Comparison of ENCODE assay signal across 9 cellular contexts in the genomic region with DNA sequence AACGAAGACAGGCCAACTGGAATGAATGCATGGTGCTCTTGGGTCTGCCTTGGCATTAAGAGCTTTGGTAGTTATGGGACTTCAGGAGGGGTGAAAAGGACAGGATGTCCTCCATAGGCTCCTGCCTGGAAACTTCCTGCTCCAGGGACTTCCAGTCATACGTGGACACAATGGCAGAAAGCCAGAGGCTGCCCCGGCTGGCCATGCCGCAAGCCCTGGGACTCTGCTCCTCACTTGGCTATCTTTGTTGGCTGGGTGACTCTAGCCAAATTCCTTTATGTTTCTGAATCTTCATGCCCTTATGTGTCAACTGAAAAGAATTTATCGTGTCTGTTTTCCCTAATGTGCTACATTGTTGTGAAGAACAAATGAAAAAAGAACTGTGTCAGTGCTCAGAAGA.
DNase-seq lines count a peak whose midpoint lies in the region; ATAC-seq and TF ChIP-seq lines count a peak whose summit lies in the region.
"Had no signal": no experiment of that assay in that cellular context is flagged by ENCODE, and none has a peak within 500 bp of the region (broad histone marks: within the 10 kb centered on the region; RNA-seq: fewer than 3 reads in every experiment).

No MANE protein-coding gene starts in this region.

- H4K20me1 ChIP-seq in IMR-90 (ENCODE audit: insufficient read depth, low read length) (peaks cover 12% of the 10 kb centered on the region; the same call in 1 of the 2 replicates), H9 (ENCODE audit: control insufficient read depth, insufficient read depth, insufficient read length) (no peaks in the 10 kb centered on the region)

- in situ Hi-C loops in IMR-90 (cut with MboI; ENCODE audit: low sequenced_read_pairs): no loop called here

- POLR2A ChIA-PET in IMR-90 (lab: Charles Lee; ENCODE audit: unreplicated experiment): no interaction called here

- no peaks in the 10 kb centered on the region; the same call in 1 of the 2 replicates for H3K27me3 Mint-ChIP-seq in H9 (ENCODE audit: low read depth)
- H3K27me3 Mint-ChIP-seq: progenitor cell of endocrine pancreas had no signal

- 0% methylated on average over 1 of the region's 5 CpGs; no CpG with 5 or more reads in 1 of the 2 experiments for WGBS in IMR-90 (ENCODE audit: extremely low coverage in 2 of 2, insufficient read length in 1 of 2), 2 experiments
- no CpG with 5 or more reads among the region's 5 CpGs for WGBS in H9 (ENCODE audit: extremely low coverage, insufficient read length, low lambda C conversion rate)

- dilution Hi-C loops in IMR-90 (cut with HindIII; ENCODE audit: low sequenced_read_pairs, unreplicated experiment): no loop called here

- H3K4me1 Mint-ChIP-seq in H9: peaks cover 20 to 35% of the 10 kb centered on the region in 2 experiments

- H3K4me3 ChIP-seq in IMR-90 (ENCODE audit: insufficient read depth, low read depth, low read length) (no peak overlapping the region), left lung (no peak overlapping the region)

- H3K4me2 ChIP-seq in IMR-90 (ENCODE audit: low read depth, low read length) (no peak overlapping the region; the same call in 1 of the 2 replicates), H9 (ENCODE audit: insufficient read depth, insufficient read length, low read length) (no peak overlapping the region)

- H3K4ac ChIP-seq in IMR-90 (ENCODE audit: low read depth, low read length): peak overlapping the region; percentile 12; the same call in 1 of the 2 replicates
- H3K4ac ChIP-seq in H9 (ENCODE audit: low read depth, low read length): no peak overlapping the region

- no peak for TF ChIP-seq CTCF in IMR-90 (conservative IDR thresholded peaks at IDR 0.05; ENCODE audit: low read depth, low read length)
- TF ChIP-seq CTCF in left lung (IDR thresholded peaks at IDR 0.05): no peak
- no peak for TF ChIP-seq CTCF in H9 (conservative IDR thresholded peaks at IDR 0.05)

- H3K36me3 ChIP-seq in IMR-90 (ENCODE audit: control insufficient read depth, insufficient read depth, low read length) (no peaks in the 10 kb centered on the region), left lung (no peaks in the 10 kb centered on the region)

- H3K56ac ChIP-seq in IMR-90 (ENCODE audit: extremely low read depth, insufficient read depth, low read length): no peak overlapping the region
- no peak overlapping the region for H3K56ac ChIP-seq in H9 (ENCODE audit: insufficient read length, low read depth, low read length)

- intact Hi-C loops in IMR-90 (cut with micrococcal nuclease) (no loop called here), left lung (cut with DNase I) (no loop called here)

- no peak overlapping the region for H2BK20ac ChIP-seq in IMR-90 (ENCODE audit: low read depth, low read length)
- no peak overlapping the region for H2BK20ac ChIP-seq in H9 (ENCODE audit: low read depth, low read length, poor library complexity, severe bottlenecking)

- H3K27me3 ChIP-seq in IMR-90 (ENCODE audit: control insufficient read depth, insufficient read depth, low read length) (no peaks in the 10 kb centered on the region), left lung (no peaks in the 10 kb centered on the region), H9 (ENCODE audit: insufficient read depth, low read length) (no peaks in the 10 kb centered on the region)

- H2BK15ac ChIP-seq in IMR-90 (ENCODE audit: low read depth, low read length): peak overlapping the region; percentile 46; the same call in 1 of the 3 replicates
- no peak overlapping the region for H2BK15ac ChIP-seq in H9 (ENCODE audit: low read depth, low read length)

- H3K4me1 ChIP-seq in IMR-90 (ENCODE audit: control insufficient read depth, insufficient read depth, low read length) (peaks cover 14% of the 10 kb centered on the region), left lung (peaks cover 13 to 43% of the 10 kb centered on the region in 2 donors), H9 (ENCODE audit: insufficient read depth, low read length) (0 out of 2 replicates have a peak, but pooled peaks cover 4% of the 10 kb centered on the region)

- H3K9me3 ChIP-seq in IMR-90 (ENCODE audit: control insufficient read depth, insufficient read depth, low read length) (no peaks in the 10 kb centered on the region), left lung (no peaks in the 10 kb centered on the region), H9 (ENCODE audit: control insufficient read depth, low read depth, low read length) (no peaks in the 10 kb centered on the region)

- H2AFZ ChIP-seq in IMR-90 (replicated peaks; ENCODE audit: low read length, poor library complexity) (no peak overlapping the region), H9 (ENCODE audit: low read length) (no peak overlapping the region)

- H4K8ac ChIP-seq in IMR-90 (ENCODE audit: low read depth in 2 of 2, low read length in 2 of 2) (peak overlapping the region in 1 of 2 experiments; percentile 41; a peak in 2 of 4 replicates), H9 (replicated peaks; ENCODE audit: insufficient read length, low read depth, low read length) (no peak overlapping the region)

- H4K91ac ChIP-seq in IMR-90 (ENCODE audit: insufficient read depth, low read depth, low read length) (peak overlapping the region; percentile 51; the same call in 1 of the 2 replicates), H9 (ENCODE audit: insufficient read length, low read depth, low read length) (no peak overlapping the region)

- H2BK5ac ChIP-seq in IMR-90 (ENCODE audit: low read depth, low read length, poor library complexity, severe bottlenecking) (no peak overlapping the region), H9 (ENCODE audit: insufficient read length, low read length) (no peak overlapping the region)

- TF ChIP-seq POLR2A in IMR-90 (IDR thresholded peaks at IDR 0.05; ENCODE audit: low read depth, low read length): no peak

- H3K36me3 Mint-ChIP-seq in H9 (ENCODE audit: insufficient read depth in 1 of 3, low read depth in 3 of 3): no peaks in the 10 kb centered on the region; a peak in 1 of 7 replicates

- H3K14ac ChIP-seq in IMR-90 (replicated peaks; ENCODE audit: low read depth, low read length) (0 out of 2 replicates have a peak overlapping the region, but pooled peaks have one; percentile 34), H9 (ENCODE audit: insufficient read depth, low read length) (no peak overlapping the region)

- peak overlapping the region in 1 of 3 experiments; percentile 94; a peak in 2 of 7 replicates for H3K27ac Mint-ChIP-seq in H9
- H3K27ac Mint-ChIP-seq: progenitor cell of endocrine pancreas had no signal

- no TSS peak for BruUV-seq in IMR-90 (replicated peaks; lab: Mats Ljungman, UMichigan)

- peak overlapping the region; percentile 33; the same call in 1 of the 2 replicates for H3K18ac ChIP-seq in IMR-90 (ENCODE audit: low read depth, low read length)
- H3K18ac ChIP-seq in H9 (ENCODE audit: insufficient read length, low read depth, low read length): no peak overlapping the region

- H2AK9ac ChIP-seq in IMR-90 (replicated peaks; ENCODE audit: low read depth, low read length, poor library complexity): peak overlapping the region; percentile 57

- H3K27ac ChIP-seq in IMR-90 (ENCODE audit: insufficient read depth, low read length) (no peak overlapping the region), left lung (peak overlapping the region in 1 of 2 donors; percentile 40), H9 (ENCODE audit: insufficient read length, low read depth, low read length) (no peak overlapping the region)

- peaks cover 10% of the 10 kb centered on the region; the same call in 1 of the 2 replicates for H3K9me1 ChIP-seq in IMR-90 (ENCODE audit: insufficient read depth, low read length)

- no peak overlapping the region for H3K4me3 Mint-ChIP-seq in H9

- H3K9ac ChIP-seq in IMR-90 (ENCODE audit: low read depth, low read length): no peak overlapping the region
- no peak overlapping the region for H3K9ac ChIP-seq in H9 (ENCODE audit: extremely low read depth, insufficient read length, low read length)

- peak overlapping the region; percentile 0; the same call in 1 of the 2 replicates for H3K23ac ChIP-seq in IMR-90 (ENCODE audit: low read depth, low read length)
- H3K23ac ChIP-seq in H9 (ENCODE audit: insufficient read length, low read depth, low read length): no peak overlapping the region

- peak; percentile 64 for DNase-seq in IMR-90
- DNase-seq in dedifferentiated amniotic fluid mesenchymal stem cell (ENCODE audit: extremely low spot score): peak; percentile 34
- peak in 1 of 2 donors; percentile 50 for DNase-seq in left lung
- peak; percentile 33 for DNase-seq in stromal cell of bone marrow (ENCODE audit: low read depth)
- DNase-seq in H9: no peak

- ATAC-seq in IMR-90 (ENCODE audit: low read depth): peak; percentile 73
- ATAC-seq in left lung: peak; percentile 19
- ATAC-seq in HG03565 (IDR thresholded peaks at IDR 0.05; ENCODE audit: unreplicated experiment): no peak
- no peak for ATAC-seq in GM18502 (IDR thresholded peaks at IDR 0.05; ENCODE audit: poor library complexity, unreplicated experiment)
- no peak for ATAC-seq in GM21723 (IDR thresholded peaks at IDR 0.05; ENCODE audit: unreplicated experiment)

- peaks cover 0 to 3% of the 10 kb centered on the region in 2 experiments; a peak in 1 of 5 replicates for H3K9me3 Mint-ChIP-seq in H9

- no peaks in the 10 kb centered on the region for H3K79me2 ChIP-seq in H9 (ENCODE audit: insufficient read depth, low read length)

- TF ChIP-seq RAD21 in IMR-90 (IDR thresholded peaks at IDR 0.05; ENCODE audit: low read length): no peak

- H2BK120ac ChIP-seq in IMR-90 (ENCODE audit: low read depth, low read length): 0 out of 2 replicates have a peak overlapping the region, but pooled peaks have one; percentile 21
- H2BK120ac ChIP-seq in H9 (ENCODE audit: low read depth, low read length, poor library complexity, severe bottlenecking): no peak overlapping the region

- no peaks in the 10 kb centered on the region for H3K23me2 ChIP-seq in H9 (ENCODE audit: insufficient read length, low read depth, low read length, poor library complexity, severe bottlenecking)

- CTCF ChIA-PET in IMR-90 (lab: Yijun Ruan, JAX): no interaction called here

- no peak overlapping the region for H2BK12ac ChIP-seq in H9 (ENCODE audit: insufficient read length, low read depth, low read length)

- H4K5ac ChIP-seq in IMR-90 (ENCODE audit: low read depth, low read length) (no peak overlapping the region), H9 (ENCODE audit: insufficient read length, low read depth, low read length) (no peak overlapping the region)

- H2AK5ac ChIP-seq in IMR-90 (ENCODE audit: low read depth, low read length): peak overlapping the region; percentile 36; the same call in 1 of the 2 replicates
- H2AK5ac ChIP-seq in H9 (ENCODE audit: insufficient read length, low read length): no peak overlapping the region

- H3T11ph ChIP-seq in H9 (ENCODE audit: low read length): no peak overlapping the region

- peaks cover 0 to 13% of the 10 kb centered on the region in 2 experiments; a peak in 3 of 4 replicates for H3K79me1 ChIP-seq in IMR-90 (ENCODE audit: low read depth in 1 of 2, low read length in 2 of 2)
- no peaks in the 10 kb centered on the region for H3K79me1 ChIP-seq in H9 (ENCODE audit: insufficient read depth, low read depth, low read length, poor library complexity, severe bottlenecking)

TF ChIP-seq in IMR-90, 13 proteins besides CTCF, POLR2A, EP300 and RAD21 (continues in another document):
- TF ChIP-seq RCOR1 (IDR thresholded peaks at IDR 0.05; ENCODE audit: insufficient replicate concordance, low read length) (no peak), SMC3 (IDR thresholded peaks at IDR 0.05; ENCODE audit: low read depth, low read length) (no peak)

Comparison
In these comparisons a context has a peak if more than half of its experiments do, and no peak if none do; other contexts are left out.
1. ATAC-seq: peak in IMR-90 (single experiment) and left lung (single experiment); none in HG03565 (single experiment), GM18502 (single experiment) and GM21723 (single experiment).